17 cellular contexts compared by ENCODE assay signal in genomic region chr16:68073902-68074760, GRCh38. TPM values are rescaled to one million over a fixed set of nuclear protein-coding genes. Genes with fewer than 3 reads are reported as not detected.
DNase-seq lines count a peak whose midpoint lies in the region; ATAC-seq, FAIRE-seq and TF ChIP-seq lines count a peak whose summit lies in the region.
"Had no signal": no experiment of that assay in that cellular context is flagged by ENCODE, and none has a peak within 500 bp of the region (broad histone marks: within the 10 kb centered on the region; RNA-seq: fewer than 3 reads in every experiment).

No MANE protein-coding gene starts in this region.

- no peak for TF ChIP-seq CTCF in chondrocyte (IDR thresholded peaks at IDR 0.05)

- H3K36me3 ChIP-seq in BLaER1 = peaks cover 66% of the 10 kb centered on the region
- H3K36me3 ChIP-seq in KOPT-K1 (ENCODE audit: insufficient read depth, low read length) = peaks cover 46% of the 10 kb centered on the region
- H3K36me3 ChIP-seq: neural progenitor cell had no signal

- H3K36me3 Mint-ChIP-seq in chondrocyte (ENCODE audit: low read depth) = peaks cover 33% of the 10 kb centered on the region

- H3K9me3 ChIP-seq in BLaER1 = no peaks in the 10 kb centered on the region
- no peaks in the 10 kb centered on the region for H3K9me3 ChIP-seq in KOPT-K1 (ENCODE audit: insufficient read depth, low read length, poor library complexity, severe bottlenecking)
- H3K9me3 ChIP-seq: adrenal gland had no signal

- peaks cover 74% of the 10 kb centered on the region for H4K20me1 ChIP-seq in BLaER1

- peak overlapping the region; percentile 87 for H3K4me2 ChIP-seq in BLaER1
- H3K4me2 ChIP-seq: neural progenitor cell had no signal

- peak; percentile 17 for DNase-seq in chondrocyte (ENCODE audit: low spot score)
- DNase-seq in left ventricle myocardium superior = no peak
- DNase-seq in COLO668 (lab: John Stamatoyannopoulos, UW; ENCODE audit: unreplicated experiment) = no peak
- no peak for DNase-seq in GM19239 (ENCODE audit: insufficient read length, low spot score)
- DNase-seq: adrenal gland, dorsolateral prefrontal cortex, foreskin melanocyte, NCI-H226, WERI-Rb-1 had no signal

- H3K27me3 Mint-ChIP-seq in chondrocyte (ENCODE audit: low read depth) = no peaks in the 10 kb centered on the region

- no peak overlapping the region for H3K4me3 Mint-ChIP-seq in chondrocyte (ENCODE audit: unreplicated experiment)
- H3K4me3 Mint-ChIP-seq: neural progenitor cell had no signal

- H3K27ac ChIP-seq in BLaER1 (peak overlapping the region; percentile 42; the same call in 1 of the 2 replicates), KOPT-K1 (ENCODE audit: low read depth, low read length, poor library complexity, severe bottlenecking) (peak overlapping the region; percentile 87)
- H3K27ac ChIP-seq: adrenal gland, dorsolateral prefrontal cortex, neural progenitor cell, WERI-Rb-1 had no signal

- FAIRE-seq in GM19239 (lab: Jason Lieb, UNC) = no peak
- FAIRE-seq: H54 had no signal

- H3K4me1 ChIP-seq in BLaER1 = peaks cover 99% of the 10 kb centered on the region
- H3K4me1 ChIP-seq: neural progenitor cell had no signal

- H3K9ac ChIP-seq in BLaER1 = no peak overlapping the region
- H3K9ac ChIP-seq: neural progenitor cell had no signal

- ATAC-seq in GM18517 (IDR thresholded peaks at IDR 0.05; ENCODE audit: unreplicated experiment) (peak; percentile 4), GM18520 (IDR thresholded peaks at IDR 0.05; ENCODE audit: unreplicated experiment) (no peak), left ventricle myocardium superior (no peak)

- H3K4me1 Mint-ChIP-seq in chondrocyte (ENCODE audit: low read depth) = peaks cover 5% of the 10 kb centered on the region
- H3K4me1 Mint-ChIP-seq: neural progenitor cell had no signal

- H3K9me3 Mint-ChIP-seq in chondrocyte (ENCODE audit: low read depth) = no peaks in the 10 kb centered on the region
- H3K9me3 Mint-ChIP-seq: neural progenitor cell had no signal

- intact Hi-C loops in left ventricle myocardium superior (cut with micrococcal nuclease) = no loop called here

- H3K4me3 ChIP-seq in BLaER1 = peak overlapping the region; percentile 37; the same call in 1 of the 2 replicates
- H3K4me3 ChIP-seq: adrenal gland, dorsolateral prefrontal cortex, neural progenitor cell had no signal

- H3K27me3 ChIP-seq in BLaER1 = peaks cover 5% of the 10 kb centered on the region; the same call in 1 of the 2 replicates
- H3K27me3 ChIP-seq: adrenal gland, dorsolateral prefrontal cortex, neural progenitor cell had no signal

- H3K27ac Mint-ChIP-seq in chondrocyte (ENCODE audit: unreplicated experiment) = no peak overlapping the region
- H3K27ac Mint-ChIP-seq: neural progenitor cell had no signal

RNA-seq across cellular contexts. Expression of gene NFATC3, which starts 11.0 kb away (rescaled TPM):
- total RNA-seq in chondrocyte = 32.2 to 38.0 TPM (median 37.7 TPM) in 3 replicates
- total RNA-seq in left ventricle myocardium superior = 24.7 TPM

RNA-seq across cellular contexts. Expression of gene DUS2, which starts 51.0 kb away (rescaled TPM):
- total RNA-seq in chondrocyte (12.2 to 15.9 TPM (median 12.7 TPM) in 3 replicates), left ventricle myocardium superior (4.9 TPM)

RNA-seq across cellular contexts. Expression of gene DDX28, which starts 51.1 kb away (rescaled TPM):
- total RNA-seq in chondrocyte (5.8 to 6.7 TPM (median 6.6 TPM) in 3 replicates), left ventricle myocardium superior (7.7 TPM)

RNA-seq across cellular contexts. Expression of gene DPEP2NB, which starts 58.4 kb away (rescaled TPM):
- not detected in 3 replicates for total RNA-seq in chondrocyte
- not detected for total RNA-seq in left ventricle myocardium superior
- total RNA-seq: adrenal gland, kidney epithelial cell, MCF 10A had no signal
